ENCODE assay signal across 17 cellular contexts in genomic region chr21:33751120-33751519, GRCh38.
DNase-seq lines count a peak whose midpoint lies in the region; ATAC-seq and TF ChIP-seq lines count a peak whose summit lies in the region.
"Had no signal": no experiment of that assay in that cellular context is flagged by ENCODE, and none has a peak within 500 bp of the region (broad histone marks: within the 10 kb centered on the region; RNA-seq: fewer than 3 reads in every experiment).

No MANE protein-coding gene starts in this region.

- peak in 6 of 8 donors; percentile 20 to 60 (median 36) for ATAC-seq in heart right ventricle
- ATAC-seq: activated naive CD8-positive, alpha-beta T cell treated with anti-CD3 and anti-CD28 coated beads, Interleukin-2, amount 50 U/mL, for 24 hours; effector memory CD8-positive, alpha-beta T cell; left lobe of liver; T-cell had no signal

- H3K4me3 ChIP-seq in heart right ventricle, result no peak overlapping the region
- H3K4me3 ChIP-seq in suprapubic skin, result no peak overlapping the region
- H3K4me3 ChIP-seq: spleen, thyroid gland had no signal

- H3K4me1 ChIP-seq in heart right ventricle (peaks cover 0 to 38% (median 22%) of the 10 kb centered on the region in 9 donors), suprapubic skin (peaks cover 6% of the 10 kb centered on the region)
- H3K4me1 ChIP-seq: spleen had no signal

- H3K36me3 ChIP-seq in heart right ventricle, result peaks cover 0 to 5% (median 0%) of the 10 kb centered on the region in 9 donors
- H3K36me3 ChIP-seq in suprapubic skin, result peaks cover 4% of the 10 kb centered on the region
- H3K36me3 ChIP-seq: spleen, thyroid gland had no signal

- intact Hi-C loops in heart right ventricle (cut with DNase I), result loop anchor here in 2 of 10 donors (5.0 to 10.0 kb wide), 2 partner anchors 106 to 109 kb away; partner anchors contain the start of genes CRYZL1 (in 2 of the 2) and ITSN1 (in 2 of the 2)
- intact Hi-C loops in activated naive CD4-positive, alpha-beta T cell treated with anti-CD3 and anti-CD28 coated beads for 36 hours (cut with micrococcal nuclease), result no loop called here

- peaks cover 1% of the 10 kb centered on the region for H3K36me3 Mint-ChIP-seq in activated naive CD4-positive, alpha-beta T cell treated with anti-CD3 and anti-CD28 coated beads for 36 hours (ENCODE audit: low read depth)
- no peaks in the 10 kb centered on the region for H3K36me3 Mint-ChIP-seq in activated CD4-positive, alpha-beta T cell treated with anti-CD3 and anti-CD28 coated beads, Interleukin-2, amount 10 ng/mL, durations not matched to agents 7 days and 5 days (ENCODE audit: low read depth)

- no peak overlapping the region for H3K27ac Mint-ChIP-seq in activated naive CD4-positive, alpha-beta T cell treated with anti-CD3 and anti-CD28 coated beads for 36 hours
- no peak overlapping the region for H3K27ac Mint-ChIP-seq in activated CD4-positive, alpha-beta T cell treated with anti-CD3 and anti-CD28 coated beads, Interleukin-2, amount 10 ng/mL, durations not matched to agents 7 days and 5 days
- H3K27ac Mint-ChIP-seq: activated naive CD8-positive, alpha-beta T cell treated with anti-CD3 and anti-CD28 coated beads, Interleukin-2, amount 50 U/mL, for 24 hours; effector memory CD8-positive, alpha-beta T cell; naive B cell; T-cell had no signal

- peaks cover 0 to 20% (median 10%) of the 10 kb centered on the region in 11 donors for H3K9me3 ChIP-seq in heart right ventricle
- H3K9me3 ChIP-seq in suprapubic skin, result peaks cover 7% of the 10 kb centered on the region
- H3K9me3 ChIP-seq: thyroid gland had no signal

- H3K27ac ChIP-seq in heart right ventricle, result peak overlapping the region in 5 of 10 donors; percentile 17 to 58 (median 44)
- peak overlapping the region; percentile 16 for H3K27ac ChIP-seq in suprapubic skin
- H3K27ac ChIP-seq: C4-2B, spleen had no signal

- TF ChIP-seq EP300 in suprapubic skin (IDR thresholded peaks at IDR 0.05), result no peak

- H3K9me3 Mint-ChIP-seq in activated naive CD4-positive, alpha-beta T cell treated with anti-CD3 and anti-CD28 coated beads for 36 hours, result peaks cover 12% of the 10 kb centered on the region
- peaks cover 14% of the 10 kb centered on the region for H3K9me3 Mint-ChIP-seq in activated CD4-positive, alpha-beta T cell treated with anti-CD3 and anti-CD28 coated beads, Interleukin-2, amount 10 ng/mL, durations not matched to agents 7 days and 5 days

- no peaks in the 10 kb centered on the region for H3K4me1 Mint-ChIP-seq in activated naive CD4-positive, alpha-beta T cell treated with anti-CD3 and anti-CD28 coated beads for 36 hours (ENCODE audit: low read depth)
- H3K4me1 Mint-ChIP-seq in activated CD4-positive, alpha-beta T cell treated with anti-CD3 and anti-CD28 coated beads, Interleukin-2, amount 10 ng/mL, durations not matched to agents 7 days and 5 days, result no peaks in the 10 kb centered on the region
- H3K4me1 Mint-ChIP-seq: activated naive CD8-positive, alpha-beta T cell treated with anti-CD3 and anti-CD28 coated beads, Interleukin-2, amount 50 U/mL, for 24 hours; naive B cell; T-cell had no signal

- no peak for TF ChIP-seq POLR2A in suprapubic skin (IDR thresholded peaks at IDR 0.05)

- 33 to 39% methylated on average over 1 of the region's 1 CpG for WGBS in heart right ventricle, 2 donors
- 32% methylated on average over 1 of the region's 1 CpG for WGBS in suprapubic skin

- CTCF ChIA-PET in activated naive CD4-positive, alpha-beta T cell treated with anti-CD3 and anti-CD28 coated beads for 36 hours (lab: Charles Lee), result interaction anchor here (0.6 kb wide), 1 partner anchor 51 kb away, joined by 3 read pairs; no protein-coding TSS in a partner anchor
- CTCF ChIA-PET in activated CD4-positive, alpha-beta T cell treated with anti-CD3 and anti-CD28 coated beads, Interleukin-2, amount 10 ng/mL, durations not matched to agents 7 days and 5 days (lab: Charles Lee), result interaction anchor here (0.5 kb wide), 1 partner anchor 1910 kb away, joined by 4 read pairs; no protein-coding TSS in a partner anchor

- peak in 57 of 76 experiments; percentile 4 to 86 (median 58) for DNase-seq in HUDEP-2 (lab: John Stamatoyannopoulos, UW; ENCODE audit: unreplicated experiment in 76 of 76)
- DNase-seq in astrocyte of the hippocampus (ENCODE audit: low read depth, low spot score), result peak; percentile 18
- no peak for DNase-seq in heart right ventricle
- DNase-seq in suprapubic skin (ENCODE audit: low spot score in 2 of 2), result no peak
- DNase-seq in activated naive CD4-positive, alpha-beta T cell treated with anti-CD3 and anti-CD28 coated beads for 36 hours, result no peak
- no peak for DNase-seq in activated CD4-positive, alpha-beta T cell treated with anti-CD3 and anti-CD28 coated beads, Interleukin-2, amount 10 ng/mL, durations not matched to agents 7 days and 5 days
- DNase-seq in activated CD4-positive, alpha-beta T cell treated with anti-CD3 and anti-CD28 coated beads for 4 hours, result no peak
- DNase-seq: activated naive CD8-positive, alpha-beta T cell treated with anti-CD3 and anti-CD28 coated beads, Interleukin-2, amount 50 U/mL, for 24 hours; effector memory CD8-positive, alpha-beta T cell; naive B cell; NCI-H1694 treated with DMSO at 0.1 percent for 48 hours; posterior cingulate gyrus; spleen; T-cell; thyroid gland had no signal

- POLR2A ChIA-PET in activated CD4-positive, alpha-beta T cell treated with anti-CD3 and anti-CD28 coated beads, Interleukin-2, amount 10 ng/mL, durations not matched to agents 7 days and 5 days (lab: Charles Lee), result no interaction called here

- no peaks in the 10 kb centered on the region for H3K27me3 ChIP-seq in heart right ventricle
- no peaks in the 10 kb centered on the region for H3K27me3 ChIP-seq in suprapubic skin
- H3K27me3 ChIP-seq: spleen, thyroid gland had no signal

- no peaks in the 10 kb centered on the region for H3K27me3 Mint-ChIP-seq in activated naive CD4-positive, alpha-beta T cell treated with anti-CD3 and anti-CD28 coated beads for 36 hours (ENCODE audit: low read depth)
- no peaks in the 10 kb centered on the region for H3K27me3 Mint-ChIP-seq in activated CD4-positive, alpha-beta T cell treated with anti-CD3 and anti-CD28 coated beads, Interleukin-2, amount 10 ng/mL, durations not matched to agents 7 days and 5 days
- H3K27me3 Mint-ChIP-seq: naive B cell, T-cell had no signal

- no peak overlapping the region for H3K4me3 Mint-ChIP-seq in activated naive CD4-positive, alpha-beta T cell treated with anti-CD3 and anti-CD28 coated beads for 36 hours
- no peak overlapping the region for H3K4me3 Mint-ChIP-seq in activated CD4-positive, alpha-beta T cell treated with anti-CD3 and anti-CD28 coated beads, Interleukin-2, amount 10 ng/mL, durations not matched to agents 7 days and 5 days
- H3K4me3 Mint-ChIP-seq: activated naive CD8-positive, alpha-beta T cell treated with anti-CD3 and anti-CD28 coated beads, Interleukin-2, amount 50 U/mL, for 24 hours; effector memory CD8-positive, alpha-beta T cell; naive B cell; T-cell had no signal

- no peak for TF ChIP-seq CTCF in heart right ventricle (IDR thresholded peaks at IDR 0.05)
- no peak for TF ChIP-seq CTCF in suprapubic skin (IDR thresholded peaks at IDR 0.05)

Comparison
In these comparisons a context has a peak if more than half of its experiments do, and no peak if none do; other contexts are left out.
1. DNase-seq: peak in HUDEP-2 (57 of 76) and astrocyte of the hippocampus (single experiment); none in heart right ventricle (0 of 2), suprapubic skin (0 of 2), activated naive CD4-positive, alpha-beta T cell treated with anti-CD3 and anti-CD28 coated beads for 36 hours (single experiment), activated CD4-positive, alpha-beta T cell treated with anti-CD3 and anti-CD28 coated beads, Interleukin-2, amount 10 ng/mL, durations not matched to agents 7 days and 5 days (single experiment) and activated CD4-positive, alpha-beta T cell treated with anti-CD3 and anti-CD28 coated beads for 4 hours (0 of 2).